Comparison of ENCODE assay signal across 13 cellular contexts in genomic region chr19:6564393-6564792, GRCh38. TPM values are rescaled to one million over a fixed set of nuclear protein-coding genes. Genes with fewer than 3 reads are reported as not detected.
DNase-seq lines count a peak whose midpoint lies in the region; ATAC-seq and TF ChIP-seq lines count a peak whose summit lies in the region.
"Had no signal": no experiment of that assay in that cellular context is flagged by ENCODE, and none has a peak within 500 bp of the region (broad histone marks: within the 10 kb centered on the region; RNA-seq: fewer than 3 reads in every experiment).

No MANE protein-coding gene starts in this region.

- H3K9me3 ChIP-seq in mammary epithelial cell (replicated peaks; ENCODE audit: insufficient read depth, low read length): peaks cover 6% of the 10 kb centered on the region

- H3K9ac ChIP-seq in mammary epithelial cell (ENCODE audit: insufficient read depth, low read length): no peak overlapping the region

- BruUV-seq in mammary epithelial cell (replicated peaks; lab: Mats Ljungman, UMichigan): no TSS peak

- H3K4me3 ChIP-seq in mammary epithelial cell (replicated peaks in 1 of 3; ENCODE audit: insufficient read depth in 1 of 3, low read depth in 2 of 3, low read length in 3 of 3): no peak overlapping the region
- H3K4me3 ChIP-seq: esophagus muscularis mucosa had no signal

- no peak overlapping the region for H2AFZ ChIP-seq in mammary epithelial cell (ENCODE audit: low read depth, low read length)

- H3K36me3 ChIP-seq in mammary epithelial cell (ENCODE audit: insufficient read depth, low read length): no peaks in the 10 kb centered on the region
- H3K36me3 ChIP-seq: esophagus muscularis mucosa had no signal

- no peak overlapping the region for H3K27ac ChIP-seq in mammary epithelial cell (ENCODE audit: insufficient read depth, low read depth, low read length)
- H3K27ac ChIP-seq: esophagus muscularis mucosa had no signal

- H3K79me2 ChIP-seq in mammary epithelial cell (ENCODE audit: insufficient read depth, low read length): no peaks in the 10 kb centered on the region

- ATAC-seq in activated CD8-positive, alpha-beta memory T cell treated with anti-CD3 and anti-CD28 coated beads, Interleukin-2, amount 10 ng/mL, durations not matched to agents 7 days and 5 days: peak; percentile 47
- no peak for ATAC-seq in GM19397 (IDR thresholded peaks at IDR 0.05; ENCODE audit: unreplicated experiment)
- ATAC-seq: naive thymus-derived CD4-positive, alpha-beta T cell; sciatic nerve had no signal

- WGBS in mammary epithelial cell (ENCODE audit: low coverage, missing lambda C conversion rate): 95% methylated on average over 2 of the region's 2 CpGs

- TF ChIP-seq CTCF in mammary epithelial cell (conservative IDR thresholded peaks at IDR 0.05 in 1 of 2, IDR thresholded peaks at IDR 0.05 in 1 of 2; ENCODE audit: extremely low read depth in 1 of 2, insufficient read depth in 1 of 2, low read depth in 1 of 2, low read length in 2 of 2): no peak

- dilution Hi-C loops in mammary epithelial cell (cut with HindIII; ENCODE audit: low sequenced_read_pairs): no loop called here

- H3K4me2 ChIP-seq in mammary epithelial cell (ENCODE audit: insufficient read depth, low read depth, low read length): no peak overlapping the region

- intact Hi-C loops in mammary epithelial cell (cut with micrococcal nuclease): loop anchor here (5.0 kb wide), 1 partner anchor 173 kb away; the partner anchor contains the start of genes GPR108 and TRIP10

- H3K27me3 ChIP-seq in mammary epithelial cell (ENCODE audit: insufficient read depth, low read length): no peaks in the 10 kb centered on the region

- H3K36me3 Mint-ChIP-seq in activated CD8-positive, alpha-beta memory T cell treated with anti-CD3 and anti-CD28 coated beads, Interleukin-2, amount 10 ng/mL, durations not matched to agents 7 days and 5 days: peaks cover 4% of the 10 kb centered on the region

- H3K4me3 Mint-ChIP-seq in activated CD8-positive, alpha-beta memory T cell treated with anti-CD3 and anti-CD28 coated beads, Interleukin-2, amount 10 ng/mL, durations not matched to agents 7 days and 5 days: no peak overlapping the region

- DNase-seq in activated CD8-positive, alpha-beta memory T cell treated with anti-CD3 and anti-CD28 coated beads, Interleukin-2, amount 10 ng/mL, durations not matched to agents 7 days and 5 days: no peak
- no peak for DNase-seq in activated CD8-positive, alpha-beta memory T cell treated with anti-CD3 and anti-CD28 coated beads, Interleukin-2, amount 50 U/mL, for 4 hours
- DNase-seq in NAMALWA (ENCODE audit: low spot score) (peak; percentile 81), mammary epithelial cell (peak; percentile 47), renal cortical epithelial cell (ENCODE audit: low read depth) (peak; percentile 25), NCI-H1105 (lab: John Stamatoyannopoulos, UW) (no peak), NCI-H187 treated with DMSO at 0.1 percent for 48 hours (lab: John Stamatoyannopoulos, UW) (no peak)
- DNase-seq: caudate nucleus, NCI-H1694 treated with DMSO at 0.1 percent for 48 hours had no signal

- no peaks in the 10 kb centered on the region for H4K20me1 ChIP-seq in mammary epithelial cell (ENCODE audit: insufficient read depth, low read length)

- no peak overlapping the region for H3K27ac Mint-ChIP-seq in activated CD8-positive, alpha-beta memory T cell treated with anti-CD3 and anti-CD28 coated beads, Interleukin-2, amount 10 ng/mL, durations not matched to agents 7 days and 5 days

- CTCF ChIA-PET in activated CD8-positive, alpha-beta memory T cell treated with anti-CD3 and anti-CD28 coated beads, Interleukin-2, amount 10 ng/mL, durations not matched to agents 7 days and 5 days (lab: Charles Lee): interaction anchor here (1.2 kb wide), 1 partner anchor 12 kb away, joined by 4 read pairs; no protein-coding TSS in a partner anchor
- CTCF ChIA-PET in mammary epithelial cell (lab: Charles Lee; ENCODE audit: low non-redundant PET): no interaction called here

- peaks cover 38% of the 10 kb centered on the region for H3K27me3 Mint-ChIP-seq in activated CD8-positive, alpha-beta memory T cell treated with anti-CD3 and anti-CD28 coated beads, Interleukin-2, amount 10 ng/mL, durations not matched to agents 7 days and 5 days

- in situ Hi-C loops in mammary epithelial cell (cut with MboI; ENCODE audit: low sequenced_read_pairs in 2 of 2): no loop called here

- no peaks in the 10 kb centered on the region for H3K4me1 Mint-ChIP-seq in activated CD8-positive, alpha-beta memory T cell treated with anti-CD3 and anti-CD28 coated beads, Interleukin-2, amount 10 ng/mL, durations not matched to agents 7 days and 5 days

- peaks cover 5% of the 10 kb centered on the region for H3K9me3 Mint-ChIP-seq in activated CD8-positive, alpha-beta memory T cell treated with anti-CD3 and anti-CD28 coated beads, Interleukin-2, amount 10 ng/mL, durations not matched to agents 7 days and 5 days (ENCODE audit: low read depth)

- H3K4me1 ChIP-seq in mammary epithelial cell (ENCODE audit: insufficient read depth, low read length): no peaks in the 10 kb centered on the region
- H3K4me1 ChIP-seq: esophagus muscularis mucosa had no signal

RNA-seq across cellular contexts. Expression of gene CD70, which starts 26.6 kb away (rescaled TPM):
- 100 to 1,000 TPM in 1 of 2 experiments, 10 to 100 TPM in 1; 74.3 to 184 TPM for total RNA-seq in activated CD8-positive, alpha-beta memory T cell treated with anti-CD3 and anti-CD28 coated beads, Interleukin-2, amount 10 ng/mL, durations not matched to agents 7 days and 5 days
- total RNA-seq in mammary epithelial cell: 1 to 10 TPM in 1 of 2 donors, not detected in 1; 4.4 TPM
- 28.9 TPM for polyA plus RNA-seq in mammary epithelial cell
- 15.4 TPM for polyA minus RNA-seq in mammary epithelial cell
- total RNA-seq in renal cortical epithelial cell: 26.0 and 112 TPM in 2 replicates
- total RNA-seq: sciatic nerve had no signal
- polyA plus RNA-seq: naive thymus-derived CD4-positive, alpha-beta T cell had no signal

RNA-seq across cellular contexts. Expression of gene TNFSF9, which starts 33.6 kb away (rescaled TPM):
- 10 to 100 TPM in 1 of 2 experiments, 1 to 10 TPM in 1; 4.7 to 18.5 TPM for total RNA-seq in activated CD8-positive, alpha-beta memory T cell treated with anti-CD3 and anti-CD28 coated beads, Interleukin-2, amount 10 ng/mL, durations not matched to agents 7 days and 5 days
- 10 to 100 TPM in 1 of 2 donors, 1 to 10 TPM in 1; 9.5 to 15.2 TPM for total RNA-seq in mammary epithelial cell
- 20.5 TPM for polyA plus RNA-seq in mammary epithelial cell
- polyA minus RNA-seq in mammary epithelial cell: 23.8 TPM
- total RNA-seq in renal cortical epithelial cell: 7.4 and 30.9 TPM in 2 replicates
- polyA plus RNA-seq: naive thymus-derived CD4-positive, alpha-beta T cell had no signal

Comparison
In these comparisons a context has a peak if more than half of its experiments do, and no peak if none do; other contexts are left out.
1. DNase-seq: peak in NAMALWA (single experiment), mammary epithelial cell (single experiment) and renal cortical epithelial cell (single experiment); none in activated CD8-positive, alpha-beta memory T cell treated with anti-CD3 and anti-CD28 coated beads, Interleukin-2, amount 10 ng/mL, durations not matched to agents 7 days and 5 days (single experiment), activated CD8-positive, alpha-beta memory T cell treated with anti-CD3 and anti-CD28 coated beads, Interleukin-2, amount 50 U/mL, for 4 hours (single experiment), NCI-H1105 (single experiment) and NCI-H187 treated with DMSO at 0.1 percent for 48 hours (single experiment).